Comparison of ENCODE assay signal across 12 cellular contexts in the genomic region with DNA sequence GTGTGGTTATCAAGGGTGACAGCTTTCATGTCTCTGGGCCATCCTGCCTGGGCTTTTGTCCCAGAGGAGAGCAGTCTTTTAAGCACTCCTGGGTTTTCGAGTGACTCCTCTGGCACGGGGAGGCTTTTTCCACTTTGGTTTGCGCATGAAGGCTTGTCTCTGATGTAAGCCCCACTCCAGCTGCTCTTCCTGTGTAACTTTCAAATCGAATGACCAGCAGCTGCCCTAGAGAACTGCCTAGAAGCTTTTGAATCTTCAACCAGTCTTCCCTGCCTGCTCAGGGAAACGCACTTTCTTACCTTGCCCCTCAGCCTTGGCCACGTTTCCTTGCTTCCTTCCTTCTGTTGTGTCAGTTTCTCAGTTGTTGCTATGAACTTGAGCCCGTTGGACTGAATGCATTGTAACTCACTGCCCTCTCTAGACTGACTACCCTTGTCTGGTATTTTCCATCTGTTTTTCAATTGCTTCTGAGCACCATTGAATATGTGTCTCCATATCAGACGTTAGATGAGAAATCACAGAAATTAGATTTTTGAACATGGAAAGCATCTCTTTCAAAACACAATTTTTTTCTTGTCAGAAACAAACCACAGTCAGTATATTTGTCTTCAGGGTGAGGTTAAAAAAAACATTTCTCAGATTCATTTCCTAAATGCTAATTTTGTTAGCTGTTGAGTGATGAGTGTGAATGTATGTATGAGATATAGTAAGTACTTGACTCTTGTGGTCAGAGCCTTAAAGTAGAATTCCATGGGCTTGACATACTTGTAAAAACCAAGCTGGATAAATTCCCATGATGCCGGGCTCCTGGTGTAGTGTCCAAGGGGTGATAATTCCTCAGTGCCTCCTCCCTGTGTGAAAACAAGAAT. TPM values are rescaled to one million over a fixed set of nuclear protein-coding genes. Genes with fewer than 3 reads are reported as not detected.
DNase-seq lines count a peak whose midpoint lies in the region; ATAC-seq and TF ChIP-seq lines count a peak whose summit lies in the region.
"Had no signal": no experiment of that assay in that cellular context is flagged by ENCODE, and none has a peak within 500 bp of the region (broad histone marks: within the 10 kb centered on the region; RNA-seq: fewer than 3 reads in every experiment).

No MANE protein-coding gene starts in this region.

- H3K27ac Mint-ChIP-seq in CD4-positive, alpha-beta T cell: no peak overlapping the region
- H3K27ac Mint-ChIP-seq: dendritic cell treated with granulocyte-macrophage colony-stimulating factor and Interleukin-4, amounts not matched to agents 40 ng/mL and 50 ng/mL, for 4 days had no signal

- H3K27me3 ChIP-seq in esophagus squamous epithelium: no peaks in the 10 kb centered on the region
- H3K27me3 ChIP-seq in mucosa of rectum (ENCODE audit: control insufficient read depth in 2 of 2, insufficient read depth in 2 of 2, low read length in 2 of 2): no peaks in the 10 kb centered on the region
- H3K27me3 ChIP-seq in CD4-positive, alpha-beta T cell (ENCODE audit: control insufficient read depth, insufficient read depth, low read length): no peaks in the 10 kb centered on the region

- peak overlapping the region in 1 of 2 donors; percentile 33 for H3K9ac ChIP-seq in mucosa of rectum (ENCODE audit: low read depth in 1 of 2, low read length in 2 of 2)

- TF ChIP-seq POLR2A in esophagus squamous epithelium (IDR thresholded peaks at IDR 0.05): peak in 1 of 4 donors; percentile 36

- H3K36me3 ChIP-seq in esophagus squamous epithelium (peaks cover 0 to 18% (median 0%) of the 10 kb centered on the region in 3 donors), mucosa of rectum (ENCODE audit: control insufficient read depth in 2 of 2, insufficient read depth in 2 of 2, low read length in 2 of 2) (peaks cover 0 to 4% of the 10 kb centered on the region in 2 donors)

- H3K4me1 ChIP-seq in esophagus squamous epithelium (peaks cover 0 to 9% (median 0%) of the 10 kb centered on the region in 3 donors), mucosa of rectum (ENCODE audit: control insufficient read depth in 2 of 2, insufficient read depth in 2 of 2, low read length in 2 of 2) (peaks cover 0 to 2% of the 10 kb centered on the region in 2 donors)

- H3K27ac ChIP-seq in esophagus squamous epithelium (peak overlapping the region in 3 of 4 donors; percentile 75 to 82 (median 78)), mucosa of rectum (ENCODE audit: low read depth in 2 of 2, low read length in 2 of 2) (peak overlapping the region; percentile 54 to 61)
- no peak overlapping the region for H3K27ac ChIP-seq in CD4-positive, alpha-beta T cell (ENCODE audit: low read depth, low read length)

- TF ChIP-seq CTCF in esophagus squamous epithelium (IDR thresholded peaks at IDR 0.05): no peak
- TF ChIP-seq CTCF in CD4-positive, alpha-beta T cell (IDR thresholded peaks at IDR 0.05): no peak

- DNase-seq in MV-4-11 (lab: John Stamatoyannopoulos, UW) (peak; percentile 11), esophagus squamous epithelium (lab: John Stamatoyannopoulos, UW) (no peak), ureter (ENCODE audit: low spot score) (peak; percentile 52), DMS53 treated with DMSO at 0.1 percent for 48 hours (lab: John Stamatoyannopoulos, UW; ENCODE audit: unreplicated experiment) (no peak)
- DNase-seq in CD4-positive, alpha-beta T cell: no peak
- DNase-seq in stimulated activated CD4-positive, alpha-beta T cell treated with anti-CD3 and anti-CD28 coated beads, Interleukin-2, amount 100 ng/mL, for 48 hours: no peak
- DNase-seq: activated CD4-positive, alpha-beta T cell treated with anti-CD3 and anti-CD28 coated beads, Interleukin-2, amount 50 U/mL, for 48 hours; NCI-H2029 treated with DMSO at 0.1 percent for 48 hours; SIG-M5 had no signal

- POLR2A ChIA-PET in CD4-positive, alpha-beta T cell (lab: Charles Lee): no interaction called here

- H3K9me3 Mint-ChIP-seq in CD4-positive, alpha-beta T cell: no peaks in the 10 kb centered on the region
- H3K9me3 Mint-ChIP-seq: dendritic cell treated with granulocyte-macrophage colony-stimulating factor and Interleukin-4, amounts not matched to agents 40 ng/mL and 50 ng/mL, for 4 days had no signal

- H3K9me3 ChIP-seq in esophagus squamous epithelium: no peaks in the 10 kb centered on the region
- H3K9me3 ChIP-seq in mucosa of rectum (ENCODE audit: control insufficient read depth in 2 of 2, low read length in 2 of 2): no peaks in the 10 kb centered on the region
- H3K9me3 ChIP-seq in CD4-positive, alpha-beta T cell (ENCODE audit: control insufficient read depth, low read length): no peaks in the 10 kb centered on the region

- no peak overlapping the region for H3K4me3 Mint-ChIP-seq in CD4-positive, alpha-beta T cell
- H3K4me3 Mint-ChIP-seq: dendritic cell treated with granulocyte-macrophage colony-stimulating factor and Interleukin-4, amounts not matched to agents 40 ng/mL and 50 ng/mL, for 4 days had no signal

- CTCF ChIA-PET in CD4-positive, alpha-beta T cell (lab: Charles Lee): no interaction called here

- intact Hi-C loops in esophagus squamous epithelium (cut with DNase I): no loop called here
- intact Hi-C loops in CD4-positive, alpha-beta T cell (cut with DNase I, micrococcal nuclease): loop anchor here in 1 of 2 experiments (10.0 kb wide), 1 partner anchor 74 kb away; no protein-coding TSS in a partner anchor

- H3K36me3 Mint-ChIP-seq in CD4-positive, alpha-beta T cell (ENCODE audit: low read depth): peaks cover 65% of the 10 kb centered on the region

- no peaks in the 10 kb centered on the region for H3K4me1 Mint-ChIP-seq in CD4-positive, alpha-beta T cell (ENCODE audit: low read depth)

- 50 to 75% methylated on average over 6 to 9 of the region's 9 CpGs for WGBS in esophagus squamous epithelium, 2 donors

- ATAC-seq in GM18868 (IDR thresholded peaks at IDR 0.05; ENCODE audit: unreplicated experiment): no peak
- ATAC-seq in CD4-positive, alpha-beta T cell (ENCODE audit: poor library complexity): no peak

- no peaks in the 10 kb centered on the region for H3K27me3 Mint-ChIP-seq in CD4-positive, alpha-beta T cell
- H3K27me3 Mint-ChIP-seq: dendritic cell treated with granulocyte-macrophage colony-stimulating factor and Interleukin-4, amounts not matched to agents 40 ng/mL and 50 ng/mL, for 4 days had no signal

- H3K4me3 ChIP-seq in esophagus squamous epithelium: no peak overlapping the region
- no peak overlapping the region for H3K4me3 ChIP-seq in mucosa of rectum (ENCODE audit: low read length in 2 of 2)

RNA-seq across cellular contexts. Expression of a gene that starts 45.4 kb away (rescaled TPM):
- 10 to 100 TPM; 12.8 to 22.0 (median 13.1) TPM for total RNA-seq in esophagus squamous epithelium
- total RNA-seq in ureter: 12.9 TPM
- total RNA-seq in CD4-positive, alpha-beta T cell: 10 to 100 TPM; 17.8 to 20.0 TPM

RNA-seq across cellular contexts. Expression of a gene that starts 56.8 kb away (rescaled TPM):
- total RNA-seq in esophagus squamous epithelium: 10 to 100 TPM; 10.6 to 24.0 (median 18.2) TPM
- 25.0 TPM for total RNA-seq in ureter
- total RNA-seq in CD4-positive, alpha-beta T cell: 10 to 100 TPM; 36.4 to 37.0 TPM

Comparison
In these comparisons a context has a peak if more than half of its experiments do, and no peak if none do; other contexts are left out.
1. DNase-seq: peak in MV-4-11 (single experiment) and ureter (single experiment); none in esophagus squamous epithelium (single experiment), CD4-positive, alpha-beta T cell (0 of 10), stimulated activated CD4-positive, alpha-beta T cell treated with anti-CD3 and anti-CD28 coated beads, Interleukin-2, amount 100 ng/mL, for 48 hours (0 of 2) and DMS53 treated with DMSO at 0.1 percent for 48 hours (single experiment).